ENCODE assay signal across 1 cellular context in genomic region chr13:96285729-96286128, GRCh38.
TF ChIP-seq lines count a peak whose summit lies in the region.

No MANE protein-coding gene starts in this region.

TF ChIP-seq in HepG2, 621 proteins besides CTCF, POLR2A, EP300 and RAD21 (continued from another document):
- TF ChIP-seq ZNF276 (CRISPR knock-in tag; IDR thresholded peaks at IDR 0.05; ENCODE audit: low read depth), result no peak
- TF ChIP-seq ZKSCAN5 (CRISPR knock-in tag; IDR thresholded peaks at IDR 0.05), result no peak
- TF ChIP-seq, protein P1, sequence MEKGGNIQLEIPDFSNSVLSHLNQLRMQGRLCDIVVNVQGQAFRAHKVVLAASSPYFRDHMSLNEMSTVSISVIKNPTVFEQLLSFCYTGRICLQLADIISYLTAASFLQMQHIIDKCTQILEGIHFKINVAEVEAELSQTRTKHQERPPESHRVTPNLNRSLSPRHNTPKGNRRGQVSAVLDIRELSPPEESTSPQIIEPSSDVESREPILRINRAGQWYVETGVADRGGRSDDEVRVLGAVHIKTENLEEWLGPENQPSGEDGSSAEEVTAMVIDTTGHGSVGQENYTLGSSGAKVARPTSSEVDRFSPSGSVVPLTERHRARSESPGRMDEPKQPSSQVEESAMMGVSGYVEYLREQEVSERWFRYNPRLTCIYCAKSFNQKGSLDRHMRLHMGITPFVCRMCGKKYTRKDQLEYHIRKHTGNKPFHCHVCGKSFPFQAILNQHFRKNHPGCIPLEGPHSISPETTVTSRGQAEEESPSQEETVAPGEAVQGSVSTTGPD (CRISPR knock-in tag; IDR thresholded peaks at IDR 0.05), result no peak
- TF ChIP-seq ZNF136 (CRISPR knock-in tag; IDR thresholded peaks at IDR 0.05; ENCODE audit: low read depth), result no peak
